Comparison of ENCODE assay signal across 8 cellular contexts in genomic region chr20:41031243-41031619, GRCh38. TPM values are rescaled to one million over a fixed set of nuclear protein-coding genes. Genes with fewer than 3 reads are reported as not detected.
DNase-seq lines count a peak whose midpoint lies in the region; ATAC-seq, FAIRE-seq and TF ChIP-seq lines count a peak whose summit lies in the region.

No MANE protein-coding gene starts in this region.

- H3K4me3 ChIP-seq in SU-DHL-6 (ENCODE audit: insufficient read depth, low read length, poor library complexity, severe bottlenecking) (peak overlapping the region; percentile 85), fibroblast of lung (replicated peaks in 1 of 4; ENCODE audit: control extremely low read depth in 1 of 4, insufficient read depth in 1 of 4, low read depth in 3 of 4, low read length in 4 of 4) (peak overlapping the region; percentile 47 to 100 (median 82)), gastrocnemius medialis (peak overlapping the region in 3 of 4 donors; percentile 75 to 99 (median 95))

- peaks cover 25% of the 10 kb centered on the region for H4K20me1 ChIP-seq in SU-DHL-6 (ENCODE audit: low read depth, low read length)
- no peaks in the 10 kb centered on the region for H4K20me1 ChIP-seq in fibroblast of lung (ENCODE audit: control insufficient read depth, extremely low read depth, insufficient read depth, low read length)

- H3K27me3 ChIP-seq in SU-DHL-6 (ENCODE audit: low read length) (no peaks in the 10 kb centered on the region), fibroblast of lung (ENCODE audit: control insufficient read depth, insufficient read depth, low read length) (no peaks in the 10 kb centered on the region), gastrocnemius medialis (no peaks in the 10 kb centered on the region)

- 0 out of 2 replicates have a peak, but pooled peaks cover 4% of the 10 kb centered on the region for H3F3A ChIP-seq in SU-DHL-6 (ENCODE audit: insufficient read depth)

- no peak overlapping the region for H2AFZ ChIP-seq in SU-DHL-6 (ENCODE audit: low read depth, low read length, severe bottlenecking)
- no peak overlapping the region for H2AFZ ChIP-seq in fibroblast of lung (ENCODE audit: low read length)

- no peaks in the 10 kb centered on the region for H3K9me2 ChIP-seq in SU-DHL-6 (replicated peaks; ENCODE audit: insufficient read depth, low read length)

- H3K27ac ChIP-seq in SU-DHL-6 (ENCODE audit: low read depth, low read length) (no peak overlapping the region), fibroblast of lung (ENCODE audit: insufficient read depth, low read length) (peak overlapping the region; percentile 96), gastrocnemius medialis (peak overlapping the region in 1 of 4 donors; percentile 8)

- H3K9ac ChIP-seq in SU-DHL-6 (ENCODE audit: low read length) (peak overlapping the region; percentile 95), fibroblast of lung (ENCODE audit: insufficient read depth, low read length) (no peak overlapping the region)

- no peak for TF ChIP-seq POLR2A in gastrocnemius medialis (IDR thresholded peaks at IDR 0.05)

- in situ Hi-C loops in gastrocnemius medialis (cut with MboI; ENCODE audit: low sequenced_read_pairs in 4 of 4): no loop called here

- H3K79me2 ChIP-seq in SU-DHL-6 (ENCODE audit: insufficient read depth, low read length) (peaks cover 75% of the 10 kb centered on the region), fibroblast of lung (ENCODE audit: control insufficient read depth, insufficient read depth, low read length) (peaks cover 75% of the 10 kb centered on the region)

- FAIRE-seq in GM19239 (lab: Jason Lieb, UNC): peak; percentile 71

- H3K9me3 ChIP-seq in SU-DHL-6 (ENCODE audit: insufficient read depth, low read length) (no peaks in the 10 kb centered on the region), fibroblast of lung (ENCODE audit: control insufficient read depth, insufficient read depth, low read depth, low read length) (no peaks in the 10 kb centered on the region), gastrocnemius medialis (no peaks in the 10 kb centered on the region)

- DNase-seq in GM19239 (ENCODE audit: insufficient read length, low spot score): no peak
- DNase-seq in fibroblast of lung (ENCODE audit: low read depth in 2 of 2): no peak
- DNase-seq in gastrocnemius medialis: no peak
- no peak for DNase-seq in NCI-H187 treated with DMSO at 0.1 percent for 48 hours (lab: John Stamatoyannopoulos, UW)

- peaks cover 4% of the 10 kb centered on the region; the same call in 1 of the 2 replicates for H3K36me3 ChIP-seq in SU-DHL-6 (ENCODE audit: low read length)
- no peaks in the 10 kb centered on the region for H3K36me3 ChIP-seq in fibroblast of lung (ENCODE audit: control insufficient read depth, insufficient read depth, low read length)
- H3K36me3 ChIP-seq in gastrocnemius medialis: no peaks in the 10 kb centered on the region

- intact Hi-C loops in gastrocnemius medialis (cut with DNase I; ENCODE audit: low total_unique reads): no loop called here

- peak overlapping the region; percentile 99 for H3K4me2 ChIP-seq in SU-DHL-6 (ENCODE audit: low read depth, low read length, poor library complexity, severe bottlenecking)
- peak overlapping the region; percentile 97 for H3K4me2 ChIP-seq in fibroblast of lung (ENCODE audit: extremely low read depth, insufficient read depth, low read length)

- ATAC-seq in gastrocnemius medialis: no peak
- ATAC-seq in GM18498 (IDR thresholded peaks at IDR 0.05; ENCODE audit: unreplicated experiment): no peak
- no peak for ATAC-seq in GM21367 (IDR thresholded peaks at IDR 0.05; ENCODE audit: unreplicated experiment)
- no peak for ATAC-seq in HG02763 (IDR thresholded peaks at IDR 0.05; ENCODE audit: unreplicated experiment)

- peaks cover 13% of the 10 kb centered on the region for H3K4me1 ChIP-seq in fibroblast of lung (ENCODE audit: control insufficient read depth, extremely low read depth, insufficient read depth, low read length)
- peaks cover 59 to 62% of the 10 kb centered on the region in 2 donors for H3K4me1 ChIP-seq in gastrocnemius medialis

- no peak for TF ChIP-seq CTCF in SU-DHL-6 (IDR thresholded peaks at IDR 0.05; ENCODE audit: insufficient read depth, low read length, poor library complexity, severe bottlenecking)
- no peak for TF ChIP-seq CTCF in fibroblast of lung (conservative IDR thresholded peaks at IDR 0.05 in 1 of 2, IDR thresholded peaks at IDR 0.05 in 1 of 2; ENCODE audit: low read depth in 1 of 2, low read length in 2 of 2)
- TF ChIP-seq CTCF in gastrocnemius medialis (IDR thresholded peaks at IDR 0.05 in 4 of 5, conservative IDR thresholded peaks at IDR 0.05 in 1 of 5): no peak

RNA-seq across cellular contexts. Expression of gene TOP1, which starts 2.6 kb away (rescaled TPM):
- total RNA-seq in fibroblast of lung: 27.0 and 35.3 TPM in 2 replicates
- polyA plus RNA-seq in fibroblast of lung: 18.4 and 36.0 TPM in 2 replicates
- 59.0 and 106 TPM in 2 replicates for polyA plus RNA-seq in fibroblast of lung (2012)
- polyA minus RNA-seq in fibroblast of lung (ENCODE audit: low replicate concordance): 7.2 and 9.9 TPM in 2 replicates
- total RNA-seq in gastrocnemius medialis: 10 to 100 TPM in 3 of 4 donors, 1 to 10 TPM in 1; 9.4 to 13.6 (median 12.2) TPM
